ENCODE assay signal across 1 cellular context in genomic region chr10:23095404-23095965, GRCh38.
A peak's percentile ranks its signal among the peaks of the same experiment; 100 is the strongest.
TF ChIP-seq lines count a peak whose summit lies in the region.

MSRB2 (plus strand) TSS chr10:23095579; CDS start chr10:23095609, 30 bp downstream.

TF ChIP-seq in HepG2, 621 proteins besides CTCF, POLR2A, EP300 and RAD21 (continued from another document and continues in another):
- TF ChIP-seq ZNF441 (CRISPR knock-in tag; IDR thresholded peaks at IDR 0.05; ENCODE audit: borderline replicate concordance) (peak; percentile 72; the same call in 1 of the 2 replicates), BCL6 (CRISPR knock-in tag; IDR thresholded peaks at IDR 0.05) (0 out of 2 replicates have a peak, but pooled peaks have one; percentile 24), ZNF510 (CRISPR knock-in tag; IDR thresholded peaks at IDR 0.05; ENCODE audit: low read depth) (no peak), HDAC1 (CRISPR knock-in tag; IDR thresholded peaks at IDR 0.05) (peak; percentile 46; the same call in 1 of the 2 replicates), ZNF205 (CRISPR knock-in tag; IDR thresholded peaks at IDR 0.05) (peak; percentile 61; the same call in 1 of the 2 replicates), AHR (CRISPR knock-in tag; IDR thresholded peaks at IDR 0.05) (0 out of 2 replicates have a peak, but pooled peaks have one; percentile 50), THAP11 (CRISPR knock-in tag; IDR thresholded peaks at IDR 0.05) (peak; percentile 35; the same call in 1 of the 2 replicates), NCOA2 (CRISPR knock-in tag; IDR thresholded peaks at IDR 0.05) (peak; percentile 42; the same call in 1 of the 2 replicates), ZNF75D (CRISPR knock-in tag; IDR thresholded peaks at IDR 0.05; ENCODE audit: borderline replicate concordance) (no peak), POLR2G (IDR thresholded peaks at IDR 0.05; ENCODE audit: low read depth, low read length) (peak; percentile 89), MXD4 (CRISPR knock-in tag; IDR thresholded peaks at IDR 0.05) (0 out of 2 replicates have a peak, but pooled peaks have one; percentile 38), ZSCAN9 (CRISPR knock-in tag; IDR thresholded peaks at IDR 0.05; ENCODE audit: borderline replicate concordance) (0 out of 2 replicates have a peak, but pooled peaks have one; percentile 11), GATA4 (IDR thresholded peaks at IDR 0.05; ENCODE audit: borderline replicate concordance, low read depth) (0 out of 2 replicates have a peak, but pooled peaks have one; percentile 48), ZFP36L2 (CRISPR knock-in tag; IDR thresholded peaks at IDR 0.05) (no peak), YEATS4 (CRISPR knock-in tag; IDR thresholded peaks at IDR 0.05; ENCODE audit: borderline replicate concordance) (peak; percentile 52; the same call in 1 of the 2 replicates), ARNTL (CRISPR knock-in tag; IDR thresholded peaks at IDR 0.05) (no peak), HNF4A (CRISPR knock-in tag; IDR thresholded peaks at IDR 0.05) (peak; percentile 27; the same call in 1 of the 2 replicates), ZFY (CRISPR knock-in tag; IDR thresholded peaks at IDR 0.05) (peak; percentile 90), LCORL (IDR thresholded peaks at IDR 0.05) (no peak), LCORL (CRISPR knock-in tag; IDR thresholded peaks at IDR 0.05) (0 out of 2 replicates have a peak, but pooled peaks have one; percentile 23), TARDBP (CRISPR knock-in tag; IDR thresholded peaks at IDR 0.05) (0 out of 2 replicates have a peak, but pooled peaks have one; percentile 19), PAXIP1 (CRISPR knock-in tag; conservative IDR thresholded peaks at IDR 0.05) (peak; percentile 58), KDM5B (CRISPR knock-in tag; IDR thresholded peaks at IDR 0.05; ENCODE audit: borderline replicate concordance) (peak; percentile 31; the same call in 1 of the 2 replicates), TEAD3 (CRISPR knock-in tag; optimal IDR thresholded peaks at IDR 0.05; ENCODE audit: borderline replicate concordance) (peak; percentile 61), ZBTB4 (CRISPR knock-in tag; IDR thresholded peaks at IDR 0.05; ENCODE audit: borderline replicate concordance) (no peak), SOX13 (IDR thresholded peaks at IDR 0.05) (no peak), SOX13 (CRISPR knock-in tag; conservative IDR thresholded peaks at IDR 0.05 in 1 of 2, IDR thresholded peaks at IDR 0.05 in 1 of 2) (peak in 1 of 2 experiments; percentile 34; a peak in 1 of 4 replicates), SETDB1 (CRISPR knock-in tag; IDR thresholded peaks at IDR 0.05; ENCODE audit: borderline replicate concordance) (no peak), ZNF512B (CRISPR knock-in tag; IDR thresholded peaks at IDR 0.05; ENCODE audit: borderline replicate concordance) (no peak)
- TF ChIP-seq, protein P1, sequence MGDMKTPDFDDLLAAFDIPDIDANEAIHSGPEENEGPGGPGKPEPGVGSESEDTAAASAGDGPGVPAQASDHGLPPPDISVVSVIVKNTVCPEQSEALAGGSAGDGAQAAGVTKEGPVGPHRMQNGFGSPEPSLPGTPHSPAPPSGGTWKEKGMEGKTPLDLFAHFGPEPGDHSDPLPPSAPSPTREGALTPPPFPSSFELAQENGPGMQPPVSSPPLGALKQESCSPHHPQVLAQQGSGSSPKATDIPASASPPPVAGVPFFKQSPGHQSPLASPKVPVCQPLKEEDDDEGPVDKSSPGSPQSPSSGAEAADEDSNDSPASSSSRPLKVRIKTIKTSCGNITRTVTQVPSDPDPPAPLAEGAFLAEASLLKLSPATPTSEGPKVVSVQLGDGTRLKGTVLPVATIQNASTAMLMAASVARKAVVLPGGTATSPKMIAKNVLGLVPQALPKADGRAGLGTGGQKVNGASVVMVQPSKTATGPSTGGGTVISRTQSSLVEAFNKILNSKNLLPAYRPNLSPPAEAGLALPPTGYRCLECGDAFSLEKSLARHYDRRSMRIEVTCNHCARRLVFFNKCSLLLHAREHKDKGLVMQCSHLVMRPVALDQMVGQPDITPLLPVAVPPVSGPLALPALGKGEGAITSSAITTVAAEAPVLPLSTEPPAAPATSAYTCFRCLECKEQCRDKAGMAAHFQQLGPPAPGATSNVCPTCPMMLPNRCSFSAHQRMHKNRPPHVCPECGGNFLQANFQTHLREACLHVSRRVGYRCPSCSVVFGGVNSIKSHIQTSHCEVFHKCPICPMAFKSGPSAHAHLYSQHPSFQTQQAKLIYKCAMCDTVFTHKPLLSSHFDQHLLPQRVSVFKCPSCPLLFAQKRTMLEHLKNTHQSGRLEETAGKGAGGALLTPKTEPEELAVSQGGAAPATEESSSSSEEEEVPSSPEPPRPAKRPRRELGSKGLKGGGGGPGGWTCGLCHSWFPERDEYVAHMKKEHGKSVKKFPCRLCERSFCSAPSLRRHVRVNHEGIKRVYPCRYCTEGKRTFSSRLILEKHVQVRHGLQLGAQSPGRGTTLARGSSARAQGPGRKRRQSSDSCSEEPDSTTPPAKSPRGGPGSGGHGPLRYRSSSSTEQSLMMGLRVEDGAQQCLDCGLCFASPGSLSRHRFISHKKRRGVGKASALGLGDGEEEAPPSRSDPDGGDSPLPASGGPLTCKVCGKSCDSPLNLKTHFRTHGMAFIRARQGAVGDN (CRISPR knock-in tag; IDR thresholded peaks at IDR 0.05): peak; percentile 75
- TF ChIP-seq, protein P2, sequence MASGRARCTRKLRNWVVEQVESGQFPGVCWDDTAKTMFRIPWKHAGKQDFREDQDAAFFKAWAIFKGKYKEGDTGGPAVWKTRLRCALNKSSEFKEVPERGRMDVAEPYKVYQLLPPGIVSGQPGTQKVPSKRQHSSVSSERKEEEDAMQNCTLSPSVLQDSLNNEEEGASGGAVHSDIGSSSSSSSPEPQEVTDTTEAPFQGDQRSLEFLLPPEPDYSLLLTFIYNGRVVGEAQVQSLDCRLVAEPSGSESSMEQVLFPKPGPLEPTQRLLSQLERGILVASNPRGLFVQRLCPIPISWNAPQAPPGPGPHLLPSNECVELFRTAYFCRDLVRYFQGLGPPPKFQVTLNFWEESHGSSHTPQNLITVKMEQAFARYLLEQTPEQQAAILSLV (CRISPR knock-in tag; IDR thresholded peaks at IDR 0.05; ENCODE audit: borderline replicate concordance): no peak
- TF ChIP-seq, protein P3, sequence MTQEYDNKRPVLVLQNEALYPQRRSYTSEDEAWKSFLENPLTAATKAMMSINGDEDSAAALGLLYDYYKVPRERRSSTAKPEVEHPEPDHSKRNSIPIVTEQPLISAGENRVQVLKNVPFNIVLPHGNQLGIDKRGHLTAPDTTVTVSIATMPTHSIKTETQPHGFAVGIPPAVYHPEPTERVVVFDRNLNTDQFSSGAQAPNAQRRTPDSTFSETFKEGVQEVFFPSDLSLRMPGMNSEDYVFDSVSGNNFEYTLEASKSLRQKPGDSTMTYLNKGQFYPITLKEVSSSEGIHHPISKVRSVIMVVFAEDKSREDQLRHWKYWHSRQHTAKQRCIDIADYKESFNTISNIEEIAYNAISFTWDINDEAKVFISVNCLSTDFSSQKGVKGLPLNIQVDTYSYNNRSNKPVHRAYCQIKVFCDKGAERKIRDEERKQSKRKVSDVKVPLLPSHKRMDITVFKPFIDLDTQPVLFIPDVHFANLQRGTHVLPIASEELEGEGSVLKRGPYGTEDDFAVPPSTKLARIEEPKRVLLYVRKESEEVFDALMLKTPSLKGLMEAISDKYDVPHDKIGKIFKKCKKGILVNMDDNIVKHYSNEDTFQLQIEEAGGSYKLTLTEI (CRISPR knock-in tag; conservative IDR thresholded peaks at IDR 0.05): no peak
- TF ChIP-seq, protein P4, sequence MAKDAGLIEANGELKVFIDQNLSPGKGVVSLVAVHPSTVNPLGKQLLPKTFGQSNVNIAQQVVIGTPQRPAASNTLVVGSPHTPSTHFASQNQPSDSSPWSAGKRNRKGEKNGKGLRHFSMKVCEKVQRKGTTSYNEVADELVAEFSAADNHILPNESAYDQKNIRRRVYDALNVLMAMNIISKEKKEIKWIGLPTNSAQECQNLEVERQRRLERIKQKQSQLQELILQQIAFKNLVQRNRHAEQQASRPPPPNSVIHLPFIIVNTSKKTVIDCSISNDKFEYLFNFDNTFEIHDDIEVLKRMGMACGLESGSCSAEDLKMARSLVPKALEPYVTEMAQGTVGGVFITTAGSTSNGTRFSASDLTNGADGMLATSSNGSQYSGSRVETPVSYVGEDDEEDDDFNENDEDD (CRISPR knock-in tag; IDR thresholded peaks at IDR 0.05; ENCODE audit: borderline replicate concordance): peak; percentile 34; the same call in 1 of the 2 replicates
- TF ChIP-seq, protein P5, sequence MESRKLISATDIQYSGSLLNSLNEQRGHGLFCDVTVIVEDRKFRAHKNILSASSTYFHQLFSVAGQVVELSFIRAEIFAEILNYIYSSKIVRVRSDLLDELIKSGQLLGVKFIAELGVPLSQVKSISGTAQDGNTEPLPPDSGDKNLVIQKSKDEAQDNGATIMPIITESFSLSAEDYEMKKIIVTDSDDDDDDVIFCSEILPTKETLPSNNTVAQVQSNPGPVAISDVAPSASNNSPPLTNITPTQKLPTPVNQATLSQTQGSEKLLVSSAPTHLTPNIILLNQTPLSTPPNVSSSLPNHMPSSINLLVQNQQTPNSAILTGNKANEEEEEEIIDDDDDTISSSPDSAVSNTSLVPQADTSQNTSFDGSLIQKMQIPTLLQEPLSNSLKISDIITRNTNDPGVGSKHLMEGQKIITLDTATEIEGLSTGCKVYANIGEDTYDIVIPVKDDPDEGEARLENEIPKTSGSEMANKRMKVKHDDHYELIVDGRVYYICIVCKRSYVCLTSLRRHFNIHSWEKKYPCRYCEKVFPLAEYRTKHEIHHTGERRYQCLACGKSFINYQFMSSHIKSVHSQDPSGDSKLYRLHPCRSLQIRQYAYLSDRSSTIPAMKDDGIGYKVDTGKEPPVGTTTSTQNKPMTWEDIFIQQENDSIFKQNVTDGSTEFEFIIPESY (CRISPR knock-in tag; IDR thresholded peaks at IDR 0.05): no peak
- TF ChIP-seq, protein P6, sequence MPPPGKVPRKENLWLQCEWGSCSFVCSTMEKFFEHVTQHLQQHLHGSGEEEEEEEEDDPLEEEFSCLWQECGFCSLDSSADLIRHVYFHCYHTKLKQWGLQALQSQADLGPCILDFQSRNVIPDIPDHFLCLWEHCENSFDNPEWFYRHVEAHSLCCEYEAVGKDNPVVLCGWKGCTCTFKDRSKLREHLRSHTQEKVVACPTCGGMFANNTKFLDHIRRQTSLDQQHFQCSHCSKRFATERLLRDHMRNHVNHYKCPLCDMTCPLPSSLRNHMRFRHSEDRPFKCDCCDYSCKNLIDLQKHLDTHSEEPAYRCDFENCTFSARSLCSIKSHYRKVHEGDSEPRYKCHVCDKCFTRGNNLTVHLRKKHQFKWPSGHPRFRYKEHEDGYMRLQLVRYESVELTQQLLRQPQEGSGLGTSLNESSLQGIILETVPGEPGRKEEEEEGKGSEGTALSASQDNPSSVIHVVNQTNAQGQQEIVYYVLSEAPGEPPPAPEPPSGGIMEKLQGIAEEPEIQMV (CRISPR knock-in tag; IDR thresholded peaks at IDR 0.05; ENCODE audit: low read depth): 0 out of 2 replicates have a peak, but pooled peaks have one; percentile 20
